ENCODE assay signal across 23 cellular contexts in the genomic region with DNA sequence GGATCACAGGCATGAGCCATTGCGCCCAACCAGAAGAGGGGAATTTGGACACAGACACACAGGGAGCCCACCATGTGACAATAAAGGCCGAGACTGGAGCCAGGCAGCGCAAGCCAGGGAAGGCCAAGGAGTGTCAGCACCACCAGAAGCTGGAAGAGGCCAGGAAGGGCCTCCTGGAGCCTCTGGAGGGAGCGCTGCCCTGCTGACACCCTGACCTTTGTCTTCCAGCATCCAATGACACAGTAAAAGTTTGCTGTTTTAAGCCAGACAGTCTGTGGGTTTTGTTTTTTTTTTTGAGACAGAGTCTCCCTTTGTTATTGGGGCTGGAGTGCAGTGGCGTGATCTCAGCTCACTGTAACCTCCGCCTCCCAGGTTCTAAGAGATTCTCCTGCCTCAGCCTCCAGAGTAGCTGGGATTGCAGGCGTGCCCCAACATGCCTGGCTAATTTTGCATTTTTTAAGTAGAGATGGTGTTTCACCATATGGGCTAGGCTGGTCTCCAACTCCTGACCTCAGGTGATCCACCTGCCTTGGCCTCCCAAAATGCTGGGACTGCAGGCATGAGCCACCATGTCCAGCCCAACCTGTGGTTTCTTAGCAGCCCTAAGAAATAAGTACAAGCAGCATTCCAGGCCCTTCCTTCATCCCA.
"Had no signal": no experiment of that assay in that cellular context is flagged by ENCODE, and none has a peak within 500 bp of the region (broad histone marks: within the 10 kb centered on the region; RNA-seq: fewer than 3 reads in every experiment).

No MANE protein-coding gene starts in this region.

- DNase-seq: KBM-7, NCI-H1048, NCI-H1105, NCI-H1417, NCI-H1436 treated with DMSO at 0.1 percent for 48 hours, NCI-H1694, NCI-H187 treated with DMSO at 0.1 percent for 48 hours, NCI-H2029 treated with DMSO at 0.1 percent for 48 hours, NCI-H2171, NCI-H226, NCI-H446, NCI-H510A, NCI-H524 treated with DMSO at 0.1 percent for 48 hours, NCI-H69, NCI-H774, PC-3, Peyer's patch, Right ventricle myocardium superior, SIG-M5, SK-N-SH, SW 1271 had no signal

- H3K36me3 ChIP-seq: Peyer's patch, SJSA1 had no signal

- FAIRE-seq: HTR-8/SVneo had no signal

- H3K4me3 ChIP-seq: Peyer's patch, SJSA1 had no signal

- H3K27me3 ChIP-seq: Peyer's patch, SJSA1 had no signal

- H3K4me1 ChIP-seq: Peyer's patch, SJSA1 had no signal

- H3K9me3 ChIP-seq: SK-N-SH had no signal

- ATAC-seq: PC-3 had no signal

- H3K9ac ChIP-seq: SK-N-SH had no signal
